In genomic region chr9:128253140-128253990, GRCh38 we compare ENCODE assay signal across 29 cellular contexts. TPM values are rescaled to one million over a fixed set of nuclear protein-coding genes. Genes with fewer than 3 reads are reported as not detected.
DNase-seq lines count a peak whose midpoint lies in the region; TF ChIP-seq lines count a peak whose summit lies in the region.
"Had no signal": no experiment of that assay in that cellular context is flagged by ENCODE, and none has a peak within 500 bp of the region (broad histone marks: within the 10 kb centered on the region; RNA-seq: fewer than 3 reads in every experiment).

No MANE protein-coding gene starts in this region.

- WGBS in endodermal cell (ENCODE audit: insufficient coverage in 1 of 2, insufficient read length in 1 of 2), 2 experiments = 90 to 92% methylated on average over 16 to 31 of the region's 31 CpGs

- H3K4me3 Mint-ChIP-seq in chondrocyte (ENCODE audit: unreplicated experiment) (no peak overlapping the region), neural progenitor cell (no peak overlapping the region), endodermal cell (no peak overlapping the region)
- H3K4me3 Mint-ChIP-seq: activated naive CD4-positive, alpha-beta T cell treated with anti-CD3 and anti-CD28 coated beads for 36 hours; activated T-helper 1 cell treated with anti-CD3 and anti-CD28 coated beads, Interleukin-12 subunit alpha, Interleukin-12 subunit beta, Interleukin-2, Interleukin-4 antibody, amounts not matched to agents 30 ng/mL and 10 ng/mL and 1 ng/mL, durations not matched to agents 14 hours and 24 hours and 36 hours; effector memory CD8-positive, alpha-beta T cell had no signal

- peaks cover 18 to 37% (median 24%) of the 10 kb centered on the region in 11 experiments for H3K36me3 ChIP-seq in BLaER1 treated with 17β-estradiol and CSF1 and Interleukin-3, amounts not matched to agents 10 nM and 100 nM
- no peaks in the 10 kb centered on the region for H3K36me3 ChIP-seq in neural progenitor cell
- peaks cover 16% of the 10 kb centered on the region for H3K36me3 ChIP-seq in endodermal cell (ENCODE audit: control insufficient read depth, insufficient read depth, low read length)

- H3K79me2 ChIP-seq in neural progenitor cell (ENCODE audit: low read depth) = no peaks in the 10 kb centered on the region

- no peak overlapping the region for H2AFZ ChIP-seq in neural progenitor cell (replicated peaks)

- no peaks in the 10 kb centered on the region for H3K9me3 Mint-ChIP-seq in chondrocyte (ENCODE audit: low read depth)
- H3K9me3 Mint-ChIP-seq in neural progenitor cell = no peaks in the 10 kb centered on the region
- H3K9me3 Mint-ChIP-seq in endodermal cell = no peaks in the 10 kb centered on the region
- H3K9me3 Mint-ChIP-seq: activated naive CD4-positive, alpha-beta T cell treated with anti-CD3 and anti-CD28 coated beads for 36 hours; activated T-helper 1 cell treated with anti-CD3 and anti-CD28 coated beads, Interleukin-12 subunit alpha, Interleukin-12 subunit beta, Interleukin-2, Interleukin-4 antibody, amounts not matched to agents 30 ng/mL and 10 ng/mL and 1 ng/mL, durations not matched to agents 14 hours and 24 hours and 36 hours; effector memory CD8-positive, alpha-beta T cell had no signal

- H3K4me2 ChIP-seq in BLaER1 treated with 17β-estradiol and CSF1 and Interleukin-3, amounts not matched to agents 10 nM and 100 nM = peak overlapping the region in 8 of 11 experiments; percentile 29 to 100 (median 99); a peak in 13 of 22 replicates
- no peak overlapping the region for H3K4me2 ChIP-seq in neural progenitor cell
- H3K4me2 ChIP-seq: A549 had no signal

- H3K9ac ChIP-seq in BLaER1 treated with 17β-estradiol and CSF1 and Interleukin-3, amounts not matched to agents 10 nM and 100 nM = peak overlapping the region in 3 of 11 experiments; percentile 39 to 49 (median 39); a peak in 3 of 22 replicates
- H3K9ac ChIP-seq in neural progenitor cell (no peak overlapping the region), endodermal cell (ENCODE audit: extremely low read depth, low read length, poor library complexity, severe bottlenecking) (no peak overlapping the region)

- peaks cover 16% of the 10 kb centered on the region for H3F3A ChIP-seq in neural progenitor cell (ENCODE audit: low read depth)

- DNase-seq in NAMALWA (ENCODE audit: low spot score) (peak; percentile 77), chondrocyte (ENCODE audit: low spot score) (no peak), neural progenitor cell (ENCODE audit: low spot score) (no peak), endodermal cell (no peak), NCI-H748 (lab: John Stamatoyannopoulos, UW; ENCODE audit: unreplicated experiment) (no peak), NCI-H510A (lab: John Stamatoyannopoulos, UW) (no peak), amniotic stem cell (lab: John Stamatoyannopoulos, UW) (no peak)
- DNase-seq: activated CD4-positive, alpha-beta T cell treated with anti-CD3 and anti-CD28 coated beads, Interleukin-2, amount 50 U/mL, for 48 hours; activated naive CD4-positive, alpha-beta T cell treated with anti-CD3 and anti-CD28 coated beads for 36 hours; DMS79; effector memory CD8-positive, alpha-beta T cell; foreskin fibroblast; GF-D8; left colon; mesendoderm; NCI-H1092 treated with DMSO at 0.1 percent for 48 hours; NCI-H2029; NCI-H526 treated with DMSO at 0.1 percent for 48 hours; nucleus accumbens; stimulated activated naive CD4-positive, alpha-beta T cell; testis had no signal

- H3K4me1 Mint-ChIP-seq in chondrocyte (ENCODE audit: low read depth) (peaks cover 10% of the 10 kb centered on the region), neural progenitor cell (peaks cover 13% of the 10 kb centered on the region), endodermal cell (peaks cover 11% of the 10 kb centered on the region)

- H3K27me3 ChIP-seq in BLaER1 treated with 17β-estradiol and CSF1 and Interleukin-3, amounts not matched to agents 10 nM and 100 nM = peaks cover 0 to 11% (median 5%) of the 10 kb centered on the region in 11 experiments; a peak in 11 of 22 replicates
- peaks cover 24% of the 10 kb centered on the region for H3K27me3 ChIP-seq in neural progenitor cell
- no peaks in the 10 kb centered on the region for H3K27me3 ChIP-seq in endodermal cell (ENCODE audit: control insufficient read depth, insufficient read depth, low read length, poor library complexity, severe bottlenecking)
- H3K27me3 ChIP-seq: SJSA1, testis, vagina had no signal

- peaks cover 13 to 38% (median 32%) of the 10 kb centered on the region in 10 experiments for H3K4me1 ChIP-seq in BLaER1 treated with 17β-estradiol and CSF1 and Interleukin-3, amounts not matched to agents 10 nM and 100 nM
- H3K4me1 ChIP-seq in neural progenitor cell (peaks cover 7% of the 10 kb centered on the region), endodermal cell (ENCODE audit: control insufficient read depth, insufficient read depth, low read length) (no peaks in the 10 kb centered on the region)
- H3K4me1 ChIP-seq: A549, HAP-1, testis had no signal

- H3K9me3 ChIP-seq in BLaER1 treated with 17β-estradiol and CSF1 and Interleukin-3, amounts not matched to agents 10 nM and 100 nM (replicated peaks in 1 of 11) = no peaks in the 10 kb centered on the region
- H3K9me3 ChIP-seq in neural progenitor cell (ENCODE audit: low read depth) = no peaks in the 10 kb centered on the region
- no peaks in the 10 kb centered on the region for H3K9me3 ChIP-seq in endodermal cell (ENCODE audit: control insufficient read depth, low read length)
- H3K9me3 ChIP-seq: A549, HAP-1, SJSA1, testis, vagina had no signal

- H3K27ac Mint-ChIP-seq in chondrocyte (ENCODE audit: unreplicated experiment) (peak overlapping the region; percentile 63), neural progenitor cell (peak overlapping the region; percentile 33), endodermal cell (no peak overlapping the region)
- H3K27ac Mint-ChIP-seq: activated naive CD4-positive, alpha-beta T cell treated with anti-CD3 and anti-CD28 coated beads for 36 hours; activated T-helper 1 cell treated with anti-CD3 and anti-CD28 coated beads, Interleukin-12 subunit alpha, Interleukin-12 subunit beta, Interleukin-2, Interleukin-4 antibody, amounts not matched to agents 30 ng/mL and 10 ng/mL and 1 ng/mL, durations not matched to agents 14 hours and 24 hours and 36 hours had no signal

- H3K27ac ChIP-seq in BLaER1 treated with 17β-estradiol and CSF1 and Interleukin-3, amounts not matched to agents 10 nM and 100 nM = no peak overlapping the region
- H3K27ac ChIP-seq in neural progenitor cell (no peak overlapping the region), endodermal cell (ENCODE audit: low read depth, low read length) (no peak overlapping the region)
- H3K27ac ChIP-seq: A549, coronary artery, HL-60, SJSA1, testis, vagina had no signal

- H3K27me3 Mint-ChIP-seq in chondrocyte (ENCODE audit: low read depth) (no peaks in the 10 kb centered on the region), neural progenitor cell (ENCODE audit: insufficient read depth, low read depth) (peaks cover 5% of the 10 kb centered on the region), endodermal cell (ENCODE audit: insufficient read depth) (peaks cover 27% of the 10 kb centered on the region)
- H3K27me3 Mint-ChIP-seq: effector memory CD8-positive, alpha-beta T cell had no signal

- no peak overlapping the region for H3K4me3 ChIP-seq in BLaER1 treated with 17β-estradiol and CSF1 and Interleukin-3, amounts not matched to agents 10 nM and 100 nM
- H3K4me3 ChIP-seq in neural progenitor cell = no peak overlapping the region
- H3K4me3 ChIP-seq in endodermal cell (ENCODE audit: low read length) = no peak overlapping the region
- H3K4me3 ChIP-seq: A549, coronary artery, HAP-1, SJSA1, testis, vagina had no signal

- H3K36me3 Mint-ChIP-seq in chondrocyte (ENCODE audit: low read depth) (peaks cover 14% of the 10 kb centered on the region), neural progenitor cell (peaks cover 20% of the 10 kb centered on the region), endodermal cell (ENCODE audit: low read depth) (peaks cover 11% of the 10 kb centered on the region)

- TF ChIP-seq CTCF in chondrocyte (IDR thresholded peaks at IDR 0.05) = no peak
- TF ChIP-seq CTCF in neural progenitor cell (IDR thresholded peaks at IDR 0.05) = no peak
- no peak for TF ChIP-seq CTCF in endodermal cell (conservative IDR thresholded peaks at IDR 0.05)

- peaks cover 0 to 58% (median 0%) of the 10 kb centered on the region in 11 experiments; a peak in 8 of 22 replicates for H4K20me1 ChIP-seq in BLaER1 treated with 17β-estradiol and CSF1 and Interleukin-3, amounts not matched to agents 10 nM and 100 nM
- peaks cover 24% of the 10 kb centered on the region for H4K20me1 ChIP-seq in neural progenitor cell (ENCODE audit: low read depth)

RNA-seq across cellular contexts. Expression of gene GOLGA2, which starts 22.4 kb away (rescaled TPM):
- total RNA-seq in chondrocyte (201 to 243 TPM (median 210 TPM) in 3 replicates), neural progenitor cell (ENCODE audit: low replicate concordance) (25.2 and 37.5 TPM in 2 replicates), endodermal cell (100 to 1,000 TPM in 1 of 2 donors, 10 to 100 TPM in 1; 91.9 to 101 TPM)
- 50.7 TPM for polyA plus RNA-seq in endodermal cell (2013, experiment 1 of 2)
- 43.8 TPM for polyA plus RNA-seq in endodermal cell (2013, experiment 2 of 2)

RNA-seq across cellular contexts. Expression of gene SWI5, which starts 22.7 kb away (rescaled TPM):
- total RNA-seq in chondrocyte (29.4 to 33.7 TPM (median 31.7 TPM) in 3 replicates), neural progenitor cell (ENCODE audit: low replicate concordance) (15.0 and 21.5 TPM in 2 replicates), endodermal cell (10 to 100 TPM; 33.4 to 46.9 TPM)
- 27.5 TPM for polyA plus RNA-seq in endodermal cell (2013, experiment 1 of 2)
- polyA plus RNA-seq in endodermal cell (2013, experiment 2 of 2) = 28.4 TPM

RNA-seq across cellular contexts. Expression of gene DNM1, which starts 50.2 kb away (rescaled TPM):
- 87.0 to 127 TPM (median 91.9 TPM) in 3 replicates for total RNA-seq in chondrocyte
- total RNA-seq in neural progenitor cell (ENCODE audit: low replicate concordance) = 30.1 and 52.7 TPM in 2 replicates
- total RNA-seq in endodermal cell = 100 to 1,000 TPM in 1 of 2 donors, 10 to 100 TPM in 1; 55.8 to 147 TPM
- polyA plus RNA-seq in endodermal cell (2013, experiment 1 of 2) = 78.9 TPM
- polyA plus RNA-seq in endodermal cell (2013, experiment 2 of 2) = 83.8 TPM
